ENCODE assay signal across 9 cellular contexts in the genomic region with DNA sequence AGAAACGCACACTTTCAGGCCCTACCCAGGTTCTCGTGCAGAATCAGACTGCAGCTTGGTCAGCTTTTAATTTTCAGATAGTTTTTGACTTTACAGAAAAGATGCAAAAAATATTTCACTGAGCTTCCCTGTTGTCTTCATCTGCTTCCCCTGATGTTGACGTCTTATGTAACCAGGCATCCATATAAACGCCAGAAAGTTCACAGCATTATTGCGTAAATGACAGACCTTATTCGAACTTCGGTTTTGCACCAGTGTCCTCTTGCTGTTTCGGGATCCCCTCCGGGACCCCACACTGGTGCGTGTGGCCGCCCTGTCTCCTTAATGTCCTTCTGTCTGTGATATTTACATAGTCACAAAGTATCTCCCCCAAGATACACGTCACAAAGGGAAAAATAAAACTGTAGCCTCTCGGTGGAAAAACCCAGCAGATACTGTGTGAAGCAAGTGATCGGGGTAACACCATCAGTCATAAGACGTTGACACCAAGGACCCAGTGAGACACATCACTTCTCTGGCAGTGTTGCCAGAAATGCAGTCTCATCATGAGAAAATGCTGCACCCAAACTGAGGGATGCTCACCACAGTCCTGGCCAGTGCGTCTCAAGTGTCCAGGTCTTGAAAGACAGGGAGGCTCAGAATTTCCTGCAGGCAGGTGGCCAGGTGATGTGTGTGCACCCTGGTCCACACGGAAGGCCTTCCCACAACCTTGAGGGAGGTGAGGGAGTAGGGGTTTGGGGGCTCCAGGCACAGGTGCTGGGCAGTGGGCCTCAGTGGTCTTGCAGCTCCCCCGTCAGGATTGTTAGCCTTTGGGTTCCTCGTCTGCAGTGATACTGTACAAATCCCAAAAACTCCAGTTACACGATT.
DNase-seq lines count a peak whose midpoint lies in the region; ATAC-seq and TF ChIP-seq lines count a peak whose summit lies in the region.
"Had no signal": no experiment of that assay in that cellular context is flagged by ENCODE, and none has a peak within 500 bp of the region (broad histone marks: within the 10 kb centered on the region; RNA-seq: fewer than 3 reads in every experiment).

No MANE protein-coding gene starts in this region.

- H3K36me3 Mint-ChIP-seq in effector memory CD8-positive, alpha-beta T cell (ENCODE audit: insufficient read depth): peaks cover 30% of the 10 kb centered on the region

- H3K36me3 ChIP-seq in OCI-LY1 (ENCODE audit: insufficient read depth, low read length): peaks cover 32% of the 10 kb centered on the region
- H3K36me3 ChIP-seq in neutrophil: peaks cover 16% of the 10 kb centered on the region
- H3K36me3 ChIP-seq in tibial artery: peaks cover 0 to 14% (median 0%) of the 10 kb centered on the region in 3 donors

- no peak overlapping the region for H2AFZ ChIP-seq in OCI-LY1 (ENCODE audit: low read length)

- intact Hi-C loops in tibial artery (cut with DNase I; ENCODE audit: low total_unique reads): loop anchor here (5.0 kb wide), 1 partner anchor 617 kb away; a partner anchor contains a TSS

- H3K79me2 ChIP-seq in OCI-LY1 (ENCODE audit: insufficient read depth, low read length): peaks cover 48% of the 10 kb centered on the region

- H3K9ac ChIP-seq in OCI-LY1 (ENCODE audit: low read length): peak overlapping the region; percentile 44

- H4K20me1 ChIP-seq in OCI-LY1 (ENCODE audit: insufficient read depth, low read length): no peaks in the 10 kb centered on the region

- H3K27me3 Mint-ChIP-seq in effector memory CD8-positive, alpha-beta T cell: no peaks in the 10 kb centered on the region

- no peaks in the 10 kb centered on the region for H3K9me2 ChIP-seq in OCI-LY1 (ENCODE audit: low read depth, low read length)

- no peak for ATAC-seq in effector memory CD8-positive, alpha-beta T cell (replicated peaks)

- no peaks in the 10 kb centered on the region for H3F3A ChIP-seq in OCI-LY1 (ENCODE audit: insufficient read depth, low read length)

- peak overlapping the region; percentile 97 for H3K4me2 ChIP-seq in OCI-LY1 (ENCODE audit: low read length)

- H3K27ac ChIP-seq in OCI-LY1 (ENCODE audit: low read depth, low read length, poor library complexity, severe bottlenecking): peak overlapping the region; percentile 93
- H3K27ac ChIP-seq in neutrophil: peak overlapping the region; percentile 100
- H3K27ac ChIP-seq in tibial artery: peak overlapping the region in 1 of 2 donors; percentile 5

- H3K4me3 ChIP-seq in OCI-LY1 (ENCODE audit: low read depth, low read length, poor library complexity, severe bottlenecking) (peak overlapping the region; percentile 93), neutrophil (ENCODE audit: low read depth in 1 of 2, low read length in 1 of 2) (peak overlapping the region; percentile 96), tibial artery (no peak overlapping the region)

- H3K9me3 ChIP-seq in OCI-LY1 (ENCODE audit: low read length) (no peaks in the 10 kb centered on the region), neutrophil (no peaks in the 10 kb centered on the region), tibial artery (no peaks in the 10 kb centered on the region)

- TF ChIP-seq CTCF in OCI-LY1 (IDR thresholded peaks at IDR 0.05; ENCODE audit: low read length) (no peak), neutrophil (IDR thresholded peaks at IDR 0.05) (no peak), tibial artery (IDR thresholded peaks at IDR 0.05) (no peak)

- peak; percentile 58 for DNase-seq in EH (ENCODE audit: low read depth)
- DNase-seq in effector memory CD8-positive, alpha-beta T cell: no peak
- DNase-seq in tibial artery: no peak
- DNase-seq in stimulated activated CD4-positive, alpha-beta T cell treated with anti-CD3 and anti-CD28 coated beads, Interleukin-4, amount 100 ng/mL, for 4 hours: no peak
- no peak for DNase-seq in globus pallidus (ENCODE audit: low spot score)
- DNase-seq in iPS-NIHi7 (ENCODE audit: extremely low spot score): no peak
- DNase-seq: NCI-H2081 treated with DMSO at 0.1 percent for 48 hours had no signal

- H3K4me1 ChIP-seq in OCI-LY1 (ENCODE audit: insufficient read depth, low read length, severe bottlenecking): peaks cover 52% of the 10 kb centered on the region
- peaks cover 70 to 78% of the 10 kb centered on the region in 2 experiments for H3K4me1 ChIP-seq in neutrophil (ENCODE audit: control insufficient read depth in 1 of 2, insufficient read depth in 1 of 2, low read depth in 1 of 2, low read length in 1 of 2)
- H3K4me1 ChIP-seq in tibial artery: peaks cover 0 to 47% (median 24%) of the 10 kb centered on the region in 4 donors

- H3K27ac Mint-ChIP-seq in effector memory CD8-positive, alpha-beta T cell: peak overlapping the region; percentile 92 to 95

- no peaks in the 10 kb centered on the region for H3K9me3 Mint-ChIP-seq in effector memory CD8-positive, alpha-beta T cell

- peak overlapping the region; percentile 73 to 82 for H3K4me3 Mint-ChIP-seq in effector memory CD8-positive, alpha-beta T cell

- peaks cover 52 to 60% of the 10 kb centered on the region in 2 donors for H3K4me1 Mint-ChIP-seq in effector memory CD8-positive, alpha-beta T cell (ENCODE audit: low read depth in 2 of 2)

- no peaks in the 10 kb centered on the region for H3K27me3 ChIP-seq in OCI-LY1 (ENCODE audit: insufficient read depth, low read length)
- H3K27me3 ChIP-seq in neutrophil: no peaks in the 10 kb centered on the region
- H3K27me3 ChIP-seq in tibial artery: no peaks in the 10 kb centered on the region

Comparison
In these comparisons a context has a peak if more than half of its experiments do, and no peak if none do; other contexts are left out.
1. H3K4me3 ChIP-seq: peak in OCI-LY1 (single experiment) and neutrophil (2 of 2); none in tibial artery (0 of 2).